8 cellular contexts compared by ENCODE assay signal in genomic region chr12:8320251-8320730, GRCh38.
DNase-seq lines count a peak whose midpoint lies in the region; ATAC-seq and TF ChIP-seq lines count a peak whose summit lies in the region.
"Not testable (repeated sequence)": the region's sequence is repeated elsewhere in the genome, so short reads cannot be mapped to it uniquely, and the experiment has no call there.

No MANE protein-coding gene starts in this region.

- not testable (repeated sequence) for H3K79me2 ChIP-seq in MM.1S (ENCODE audit: low read length)

- H3K4me1 Mint-ChIP-seq in CD8-positive, alpha-beta T cell (ENCODE audit: low read depth): peaks cover 15% of the 10 kb centered on the region
- peaks cover 15% of the 10 kb centered on the region for H3K4me1 Mint-ChIP-seq in T-helper 2 cell treated with Interferon-gamma antibody and Interleukin-4, amounts not matched to agents 5 μg/mL and 100 μg/mL, for 36 hours (ENCODE audit: low read depth)
- H3K4me1 Mint-ChIP-seq in activated CD8-positive, alpha-beta memory T cell treated with anti-CD3 and anti-CD28 coated beads, Interleukin-2, amount 10 ng/mL, durations not matched to agents 7 days and 5 days: peaks cover 23% of the 10 kb centered on the region
- H3K4me1 Mint-ChIP-seq in activated naive CD8-positive, alpha-beta T cell treated with anti-CD3 and anti-CD28 coated beads for 36 hours: peaks cover 16% of the 10 kb centered on the region
- peaks cover 22% of the 10 kb centered on the region for H3K4me1 Mint-ChIP-seq in stimulated activated effector memory CD8-positive, alpha-beta T cell treated with anti-CD3 and anti-CD28 coated beads, Interleukin-12 subunit alpha, Interleukin-12 subunit beta, amount 100 ng/mL, for 72 hours

- H3K27ac ChIP-seq in CD8-positive, alpha-beta T cell (ENCODE audit: low read depth, low read length): not testable (repeated sequence)
- H3K27ac ChIP-seq in MM.1S (ENCODE audit: low read length): peak overlapping the region; percentile 100

- DNase-seq in CD8-positive, alpha-beta T cell: peak; percentile 14 to 63 (median 35)
- DNase-seq in MM.1S: peak; percentile 91
- peak; percentile 23 for DNase-seq in T-helper 2 cell treated with Interferon-gamma antibody and Interleukin-4, amounts not matched to agents 5 μg/mL and 100 μg/mL, for 36 hours (ENCODE audit: low spot score)
- peak; percentile 73 for DNase-seq in activated CD8-positive, alpha-beta memory T cell treated with anti-CD3 and anti-CD28 coated beads, Interleukin-2, amount 10 ng/mL, durations not matched to agents 7 days and 5 days
- DNase-seq in activated naive CD8-positive, alpha-beta T cell treated with anti-CD3 and anti-CD28 coated beads for 36 hours: peak; percentile 26
- DNase-seq in iPS DF 19.7 (ENCODE audit: low read depth, low spot score): peak; percentile 25
- DNase-seq in retina: peak; percentile 12
- peak; percentile 11 to 68 for DNase-seq in stimulated activated effector memory CD8-positive, alpha-beta T cell treated with anti-CD3 and anti-CD28 coated beads, Interleukin-12 subunit alpha, Interleukin-12 subunit beta, amount 100 ng/mL, for 72 hours (ENCODE audit: low spot score in 2 of 2)

- not testable (repeated sequence) for H3K27me3 ChIP-seq in CD8-positive, alpha-beta T cell (ENCODE audit: insufficient read depth, low read length); MM.1S (replicated peaks; ENCODE audit: insufficient read depth, low read length)

- H3K9me3 Mint-ChIP-seq in CD8-positive, alpha-beta T cell; T-helper 2 cell treated with Interferon-gamma antibody and Interleukin-4, amounts not matched to agents 5 μg/mL and 100 μg/mL, for 36 hours; activated CD8-positive, alpha-beta memory T cell treated with anti-CD3 and anti-CD28 coated beads, Interleukin-2, amount 10 ng/mL, durations not matched to agents 7 days and 5 days (ENCODE audit: low read depth); activated naive CD8-positive, alpha-beta T cell treated with anti-CD3 and anti-CD28 coated beads for 36 hours; stimulated activated effector memory CD8-positive, alpha-beta T cell treated with anti-CD3 and anti-CD28 coated beads, Interleukin-12 subunit alpha, Interleukin-12 subunit beta, amount 100 ng/mL, for 72 hours: not testable (repeated sequence)

- H3K36me3 Mint-ChIP-seq in CD8-positive, alpha-beta T cell; T-helper 2 cell treated with Interferon-gamma antibody and Interleukin-4, amounts not matched to agents 5 μg/mL and 100 μg/mL, for 36 hours (ENCODE audit: low read depth); activated CD8-positive, alpha-beta memory T cell treated with anti-CD3 and anti-CD28 coated beads, Interleukin-2, amount 10 ng/mL, durations not matched to agents 7 days and 5 days; activated naive CD8-positive, alpha-beta T cell treated with anti-CD3 and anti-CD28 coated beads for 36 hours; stimulated activated effector memory CD8-positive, alpha-beta T cell treated with anti-CD3 and anti-CD28 coated beads, Interleukin-12 subunit alpha, Interleukin-12 subunit beta, amount 100 ng/mL, for 72 hours: not testable (repeated sequence)

- TF ChIP-seq CTCF in CD8-positive, alpha-beta T cell (IDR thresholded peaks at IDR 0.05); MM.1S (IDR thresholded peaks at IDR 0.05; ENCODE audit: low read length): not testable (repeated sequence)

- intact Hi-C loops in CD8-positive, alpha-beta T cell (cut with DNase I, micrococcal nuclease): not testable (repeated sequence)

- peak overlapping the region; percentile 88 for H3K27ac Mint-ChIP-seq in CD8-positive, alpha-beta T cell
- peak overlapping the region; percentile 71 for H3K27ac Mint-ChIP-seq in T-helper 2 cell treated with Interferon-gamma antibody and Interleukin-4, amounts not matched to agents 5 μg/mL and 100 μg/mL, for 36 hours
- peak overlapping the region; percentile 77 for H3K27ac Mint-ChIP-seq in activated CD8-positive, alpha-beta memory T cell treated with anti-CD3 and anti-CD28 coated beads, Interleukin-2, amount 10 ng/mL, durations not matched to agents 7 days and 5 days
- H3K27ac Mint-ChIP-seq in activated naive CD8-positive, alpha-beta T cell treated with anti-CD3 and anti-CD28 coated beads for 36 hours: peak overlapping the region; percentile 49
- peak overlapping the region; percentile 94 for H3K27ac Mint-ChIP-seq in stimulated activated effector memory CD8-positive, alpha-beta T cell treated with anti-CD3 and anti-CD28 coated beads, Interleukin-12 subunit alpha, Interleukin-12 subunit beta, amount 100 ng/mL, for 72 hours

- H3K4me3 Mint-ChIP-seq in CD8-positive, alpha-beta T cell: peak overlapping the region; percentile 71
- H3K4me3 Mint-ChIP-seq in T-helper 2 cell treated with Interferon-gamma antibody and Interleukin-4, amounts not matched to agents 5 μg/mL and 100 μg/mL, for 36 hours: peak overlapping the region; percentile 74
- peak overlapping the region; percentile 65 for H3K4me3 Mint-ChIP-seq in activated CD8-positive, alpha-beta memory T cell treated with anti-CD3 and anti-CD28 coated beads, Interleukin-2, amount 10 ng/mL, durations not matched to agents 7 days and 5 days
- H3K4me3 Mint-ChIP-seq in activated naive CD8-positive, alpha-beta T cell treated with anti-CD3 and anti-CD28 coated beads for 36 hours: peak overlapping the region; percentile 33
- peak overlapping the region; percentile 70 for H3K4me3 Mint-ChIP-seq in stimulated activated effector memory CD8-positive, alpha-beta T cell treated with anti-CD3 and anti-CD28 coated beads, Interleukin-12 subunit alpha, Interleukin-12 subunit beta, amount 100 ng/mL, for 72 hours

- H2AFZ ChIP-seq in MM.1S (ENCODE audit: low read length): not testable (repeated sequence)

- H4K20me1 ChIP-seq in MM.1S (ENCODE audit: insufficient read depth, low read length): not testable (repeated sequence)

- H3K4me3 ChIP-seq in CD8-positive, alpha-beta T cell (ENCODE audit: low read depth, low read length): not testable (repeated sequence)
- H3K4me3 ChIP-seq in MM.1S (ENCODE audit: low read length): peak overlapping the region; percentile 65; the same call in 1 of the 2 replicates

- H3K27me3 Mint-ChIP-seq in CD8-positive, alpha-beta T cell (ENCODE audit: low read depth); T-helper 2 cell treated with Interferon-gamma antibody and Interleukin-4, amounts not matched to agents 5 μg/mL and 100 μg/mL, for 36 hours (ENCODE audit: low read depth); activated CD8-positive, alpha-beta memory T cell treated with anti-CD3 and anti-CD28 coated beads, Interleukin-2, amount 10 ng/mL, durations not matched to agents 7 days and 5 days; activated naive CD8-positive, alpha-beta T cell treated with anti-CD3 and anti-CD28 coated beads for 36 hours: not testable (repeated sequence)

- H3K4me2 ChIP-seq in MM.1S (ENCODE audit: low read depth, low read length): peak overlapping the region; percentile 97

- peaks cover 25% of the 10 kb centered on the region for H3F3A ChIP-seq in MM.1S (ENCODE audit: insufficient read depth, low read length)

- ATAC-seq in CD8-positive, alpha-beta T cell; activated CD8-positive, alpha-beta memory T cell treated with anti-CD3 and anti-CD28 coated beads, Interleukin-2, amount 10 ng/mL, durations not matched to agents 7 days and 5 days; stimulated activated effector memory CD8-positive, alpha-beta T cell treated with anti-CD3 and anti-CD28 coated beads, Interleukin-12 subunit alpha, Interleukin-12 subunit beta, amount 100 ng/mL, for 72 hours: not testable (repeated sequence)

- CTCF ChIA-PET in CD8-positive, alpha-beta T cell (lab: Charles Lee); activated CD8-positive, alpha-beta memory T cell treated with anti-CD3 and anti-CD28 coated beads, Interleukin-2, amount 10 ng/mL, durations not matched to agents 7 days and 5 days (lab: Charles Lee): not testable (repeated sequence)

- not testable (repeated sequence) for H3K36me3 ChIP-seq in CD8-positive, alpha-beta T cell (ENCODE audit: insufficient read depth, low read length); MM.1S (replicated peaks; ENCODE audit: insufficient read depth, low read length)

- H3K9me3 ChIP-seq in CD8-positive, alpha-beta T cell (ENCODE audit: low read length); MM.1S (replicated peaks; ENCODE audit: insufficient read depth, low read length): not testable (repeated sequence)

- peak overlapping the region; percentile 91 for H3K9ac ChIP-seq in MM.1S (ENCODE audit: low read length)

- H3K9me2 ChIP-seq in MM.1S (replicated peaks; ENCODE audit: insufficient read depth, low read length): not testable (repeated sequence)

- not testable (repeated sequence) for H3K4me1 ChIP-seq in CD8-positive, alpha-beta T cell (ENCODE audit: insufficient read depth, low read length)
- peaks cover 19% of the 10 kb centered on the region for H3K4me1 ChIP-seq in MM.1S (ENCODE audit: low read length)

- POLR2A ChIA-PET in CD8-positive, alpha-beta T cell (lab: Charles Lee): not testable (repeated sequence)

Comparison
In these comparisons a context has a peak if more than half of its experiments do, and no peak if none do; other contexts are left out.
1. DNase-seq: peak in every context shown above with its lines; median percentile 91 in MM.1S; 73 in activated CD8-positive, alpha-beta memory T cell treated with anti-CD3 and anti-CD28 coated beads, Interleukin-2, amount 10 ng/mL, durations not matched to agents 7 days and 5 days; 40 in stimulated activated effector memory CD8-positive, alpha-beta T cell treated with anti-CD3 and anti-CD28 coated beads, Interleukin-12 subunit alpha, Interleukin-12 subunit beta, amount 100 ng/mL, for 72 hours; 35 in CD8-positive, alpha-beta T cell; 26 in activated naive CD8-positive, alpha-beta T cell treated with anti-CD3 and anti-CD28 coated beads for 36 hours; 25 in iPS DF 19.7; 23 in T-helper 2 cell treated with Interferon-gamma antibody and Interleukin-4, amounts not matched to agents 5 μg/mL and 100 μg/mL, for 36 hours; 12 in retina.